In genomic region chr13:26867451-26868067, GRCh38 we compare ENCODE assay signal across 11 cellular contexts.
DNase-seq lines count a peak whose midpoint lies in the region; ATAC-seq, FAIRE-seq and TF ChIP-seq lines count a peak whose summit lies in the region.
"Had no signal": no experiment of that assay in that cellular context is flagged by ENCODE, and none has a peak within 500 bp of the region (broad histone marks: within the 10 kb centered on the region; RNA-seq: fewer than 3 reads in every experiment).

No MANE protein-coding gene starts in this region.

- no peak overlapping the region for H3K4ac ChIP-seq in mesenchymal stem cell (ENCODE audit: low read depth in 1 of 2, low read length in 2 of 2)

- H3K9ac ChIP-seq in Karpas-422 (ENCODE audit: low read length) (no peak overlapping the region), GM12878 (ENCODE audit: control insufficient read depth, insufficient read depth, low read length) (no peak overlapping the region), mesenchymal stem cell (ENCODE audit: low read length) (no peak overlapping the region)

- H2AFZ ChIP-seq in Karpas-422 (ENCODE audit: low read length) = no peak overlapping the region
- no peak overlapping the region for H2AFZ ChIP-seq in GM12878 (ENCODE audit: control insufficient read depth, low read depth, low read length)
- no peak overlapping the region for H2AFZ ChIP-seq in mesenchymal stem cell (ENCODE audit: low read depth, low read length)

- H4K8ac ChIP-seq in mesenchymal stem cell (ENCODE audit: low read length) = no peak overlapping the region

- no peak overlapping the region for H2BK5ac ChIP-seq in mesenchymal stem cell (ENCODE audit: low read depth, low read length, poor library complexity, severe bottlenecking)

- no peak overlapping the region for H4K91ac ChIP-seq in mesenchymal stem cell (ENCODE audit: low read length)

- POLR2A ChIA-PET in GM12878 (lab: Charles Lee) = no interaction called here

- WGBS in GM12878 (ENCODE audit: insufficient coverage, insufficient replicate concordance, low lambda C conversion rate, missing lambda C conversion rate) = 9% methylated on average over 5 of the region's 5 CpGs
- 13% methylated on average over 5 of the region's 5 CpGs for WGBS in mesenchymal stem cell
- WGBS in spleen, 5 donors = 12 to 18% (median 12%) methylated on average over 5 of the region's 5 CpGs

- no peaks in the 10 kb centered on the region for H3K36me3 ChIP-seq in Karpas-422 (ENCODE audit: insufficient read depth, low read length)
- no peaks in the 10 kb centered on the region for H3K36me3 ChIP-seq in GM12878 (ENCODE audit: control insufficient read depth in 2 of 2, insufficient read depth in 2 of 2, low read length in 1 of 2)
- H3K36me3 ChIP-seq in mesenchymal stem cell (ENCODE audit: control insufficient read depth in 1 of 2, insufficient read depth in 2 of 2, low read depth in 1 of 2, low read length in 2 of 2) = no peaks in the 10 kb centered on the region
- no peaks in the 10 kb centered on the region for H3K36me3 ChIP-seq in spleen
- H3K36me3 ChIP-seq: thyroid gland had no signal

- no peak overlapping the region for H3K18ac ChIP-seq in mesenchymal stem cell (ENCODE audit: low read depth in 1 of 2, low read length in 2 of 2)

- DNase-seq in GM10266 (ENCODE audit: extremely low spot score) (peak; percentile 29), Karpas-422 (peak; percentile 65), GM12878 (ENCODE audit: low read depth, low spot score) (no peak), mesenchymal stem cell (peak; percentile 32), amniotic stem cell (lab: John Stamatoyannopoulos, UW) (no peak), DMS153 (lab: John Stamatoyannopoulos, UW) (no peak), spleen (no peak)
- DNase-seq: NCI-H187 treated with DMSO at 0.1 percent for 48 hours had no signal

- no peak for TF ChIP-seq EP300 in GM12878 (IDR thresholded peaks at IDR 0.05; ENCODE audit: borderline replicate concordance in 1 of 2, control insufficient read depth in 1 of 2, low read depth in 2 of 2, low read length in 2 of 2)

- no peak for FAIRE-seq in GM12878 (lab: Jason Lieb, UNC)
- FAIRE-seq: keratinocyte had no signal

- H3K27me3 ChIP-seq in Karpas-422 (ENCODE audit: low read length) = no peaks in the 10 kb centered on the region
- no peaks in the 10 kb centered on the region; a peak in 1 of 4 replicates for H3K27me3 ChIP-seq in GM12878 (replicated peaks in 1 of 2; ENCODE audit: control insufficient read depth in 2 of 2, insufficient read depth in 2 of 2, low read length in 1 of 2)
- peaks cover 0 to 24% of the 10 kb centered on the region in 2 experiments for H3K27me3 ChIP-seq in mesenchymal stem cell (ENCODE audit: control insufficient read depth in 1 of 2, insufficient read depth in 1 of 2, low read length in 2 of 2)
- peaks cover 0 to 56% (median 0%) of the 10 kb centered on the region in 7 donors for H3K27me3 ChIP-seq in spleen (replicated peaks in 1 of 7)
- H3K27me3 ChIP-seq: thyroid gland had no signal

- in situ Hi-C loops in GM12878 (cut with MboI) = no loop called here

- no peak overlapping the region for H3K4me2 ChIP-seq in Karpas-422 (ENCODE audit: low read depth, low read length, poor library complexity, severe bottlenecking)
- no peak overlapping the region for H3K4me2 ChIP-seq in GM12878 (ENCODE audit: control insufficient read depth, insufficient read depth)
- no peak overlapping the region for H3K4me2 ChIP-seq in mesenchymal stem cell (ENCODE audit: low read length, poor library complexity, severe bottlenecking)

- H4K20me1 ChIP-seq in Karpas-422 (ENCODE audit: insufficient read depth, low read depth, low read length) = no peaks in the 10 kb centered on the region
- H4K20me1 ChIP-seq in GM12878 (ENCODE audit: control insufficient read depth, insufficient read depth) = no peaks in the 10 kb centered on the region

- no peak overlapping the region for H3K27ac ChIP-seq in Karpas-422 (ENCODE audit: low read length)
- H3K27ac ChIP-seq in GM12878 (ENCODE audit: control insufficient read depth, insufficient read depth) = no peak overlapping the region
- H3K27ac ChIP-seq in mesenchymal stem cell (ENCODE audit: low read length, poor library complexity, severe bottlenecking) = no peak overlapping the region
- no peak overlapping the region for H3K27ac ChIP-seq in spleen
- H3K27ac ChIP-seq: skin epidermis, thyroid gland had no signal

- no peak for TF ChIP-seq POLR2A in GM12878 (IDR thresholded peaks at IDR 0.05; ENCODE audit: low read depth, low read length)
- TF ChIP-seq POLR2A in spleen (IDR thresholded peaks at IDR 0.05) = no peak

- no peak overlapping the region for H3K23ac ChIP-seq in mesenchymal stem cell (ENCODE audit: low read length in 2 of 2)

- no peak for ATAC-seq in GM12878

- intact Hi-C loops in GM12878 (cut with micrococcal nuclease; ENCODE audit: unreplicated experiment) = no loop called here
- intact Hi-C loops in spleen (cut with DNase I; ENCODE audit: low total_unique reads) = no loop called here

- CTCF ChIA-PET in GM12878 (lab: Yijun Ruan, JAX) = no interaction called here

- no TSS peak for BruUV-seq in GM12878 (replicated peaks; lab: Mats Ljungman, UMichigan)

- H3K9me2 ChIP-seq in Karpas-422 (replicated peaks; ENCODE audit: insufficient read depth, low read length) = no peaks in the 10 kb centered on the region

- H2BK120ac ChIP-seq in mesenchymal stem cell (ENCODE audit: low read depth, low read length) = no peak overlapping the region

- H3K4me1 ChIP-seq in Karpas-422 (ENCODE audit: low read length) (no peaks in the 10 kb centered on the region), GM12878 (ENCODE audit: control insufficient read depth, insufficient read depth, low read length) (no peaks in the 10 kb centered on the region), mesenchymal stem cell (ENCODE audit: control insufficient read depth, insufficient read depth, low read depth, low read length) (no peaks in the 10 kb centered on the region), spleen (no peaks in the 10 kb centered on the region)
- H3K4me1 ChIP-seq: thyroid gland had no signal

- H2BK12ac ChIP-seq in mesenchymal stem cell (ENCODE audit: low read length in 2 of 2) = no peak overlapping the region

- H3K14ac ChIP-seq in mesenchymal stem cell (ENCODE audit: low read length in 2 of 2) = no peak overlapping the region

- H3K4me3 ChIP-seq in Karpas-422 (ENCODE audit: low read length) (no peak overlapping the region), GM12878 (no peak overlapping the region), mesenchymal stem cell (ENCODE audit: insufficient read depth in 1 of 2, low read depth in 1 of 2, low read length in 2 of 2) (no peak overlapping the region), spleen (no peak overlapping the region)
- H3K4me3 ChIP-seq: skin epidermis, thyroid gland had no signal

- SMC1A ChIA-PET in GM12878 (lab: Charles Lee; ENCODE audit: uncharacterized antibody, unreplicated experiment) = no interaction called here

- RAD21 ChIA-PET in GM12878 (lab: Charles Lee; ENCODE audit: unreplicated experiment) = no interaction called here

- no peaks in the 10 kb centered on the region for H3K79me2 ChIP-seq in Karpas-422 (ENCODE audit: low read length)
- no peaks in the 10 kb centered on the region for H3K79me2 ChIP-seq in GM12878 (ENCODE audit: control insufficient read depth, insufficient read depth, low read length)

- no peaks in the 10 kb centered on the region for H3K79me1 ChIP-seq in mesenchymal stem cell (replicated peaks; ENCODE audit: low read length, poor library complexity, severe bottlenecking)

- TF ChIP-seq CTCF in GM10266 (IDR thresholded peaks at IDR 0.05; ENCODE audit: control insufficient read depth, insufficient read depth, low read depth, missing control alignments) (no peak), GM12878 (IDR thresholded peaks at IDR 0.05 in 2 of 3, conservative IDR thresholded peaks at IDR 0.05 in 1 of 3; ENCODE audit: control insufficient read depth in 2 of 3, extremely low read depth in 1 of 3, insufficient read depth in 1 of 3, low read depth in 3 of 3, low read length in 3 of 3) (no peak), spleen (IDR thresholded peaks at IDR 0.05 in 8 of 11, conservative IDR thresholded peaks at IDR 0.05 in 3 of 11) (no peak)

- H2AK5ac ChIP-seq in mesenchymal stem cell (ENCODE audit: low read length, severe bottlenecking) = no peak overlapping the region

- no peak for TF ChIP-seq RAD21 in GM12878 (IDR thresholded peaks at IDR 0.05; ENCODE audit: insufficient read depth, low read depth, low read length)

- H2BK15ac ChIP-seq in mesenchymal stem cell (ENCODE audit: low read depth, poor library complexity, severe bottlenecking) = no peak overlapping the region

- H3K9me3 ChIP-seq in Karpas-422 (ENCODE audit: low read length) (no peaks in the 10 kb centered on the region), GM12878 (replicated peaks; ENCODE audit: control insufficient read depth, insufficient read depth, low read length) (no peaks in the 10 kb centered on the region), mesenchymal stem cell (ENCODE audit: control insufficient read depth, low read length) (no peaks in the 10 kb centered on the region), spleen (no peaks in the 10 kb centered on the region)
- H3K9me3 ChIP-seq: thyroid gland had no signal

TF ChIP-seq in GM12878, 131 proteins besides CTCF, POLR2A, EP300 and RAD21 (continues in another document):
- TF ChIP-seq FOXK2 (IDR thresholded peaks at IDR 0.05) (no peak), IKZF1 (conservative IDR thresholded peaks at IDR 0.05) (no peak), REST (IDR thresholded peaks at IDR 0.05; ENCODE audit: low read depth, low read length) (peak; percentile 93)

Comparison
In these comparisons a context has a peak if more than half of its experiments do, and no peak if none do; other contexts are left out.
1. DNase-seq: peak in GM10266 (single experiment), Karpas-422 (single experiment) and mesenchymal stem cell (single experiment); none in GM12878 (single experiment), amniotic stem cell (single experiment), DMS153 (single experiment) and spleen (single experiment).